ENCODE assay signal across 15 cellular contexts in genomic region chr3:183189641-183190040, GRCh38. TPM values are rescaled to one million over a fixed set of nuclear protein-coding genes. Genes with fewer than 3 reads are reported as not detected.
"Had no signal": no experiment of that assay in that cellular context is flagged by ENCODE, and none has a peak within 500 bp of the region (broad histone marks: within the 10 kb centered on the region; RNA-seq: fewer than 3 reads in every experiment).

No MANE protein-coding gene starts in this region.

- H3K9me3 Mint-ChIP-seq: activated CD8-positive, alpha-beta T cell treated with anti-CD3 and anti-CD28 coated beads for 36 hours; activated naive CD4-positive, alpha-beta T cell treated with anti-CD3 and anti-CD28 coated beads, Interleukin-2, amount 10 ng/mL, durations not matched to agents 7 days and 5 days; brain; naive thymus-derived CD4-positive, alpha-beta T cell had no signal

- H3K27ac ChIP-seq: esophagus squamous epithelium, gastroesophageal sphincter, upper lobe of right lung, VCaP had no signal

- ATAC-seq: activated CD4-positive, CD25-positive, alpha-beta regulatory T cell treated with anti-CD3 and anti-CD28 coated beads, Interleukin-2, amount 50 U/mL, for 24 hours; gastroesophageal sphincter had no signal

- H3K27me3 Mint-ChIP-seq: activated CD4-positive, alpha-beta T cell treated with anti-CD3 and anti-CD28 coated beads, Interleukin-2, amount 10 ng/mL, durations not matched to agents 7 days and 5 days; activated CD8-positive, alpha-beta memory T cell treated with anti-CD3 and anti-CD28 coated beads, Interleukin-2, amount 10 ng/mL, durations not matched to agents 7 days and 5 days; activated CD8-positive, alpha-beta T cell treated with anti-CD3 and anti-CD28 coated beads for 36 hours; activated naive CD4-positive, alpha-beta T cell treated with anti-CD3 and anti-CD28 coated beads, Interleukin-2, amount 10 ng/mL, durations not matched to agents 7 days and 5 days; naive thymus-derived CD4-positive, alpha-beta T cell had no signal

- H3K36me3 ChIP-seq: esophagus squamous epithelium, gastroesophageal sphincter, upper lobe of right lung had no signal

- H3K27me3 ChIP-seq: esophagus squamous epithelium, gastroesophageal sphincter, upper lobe of right lung had no signal

- H3K36me3 Mint-ChIP-seq: activated CD8-positive, alpha-beta memory T cell treated with anti-CD3 and anti-CD28 coated beads, Interleukin-2, amount 10 ng/mL, durations not matched to agents 7 days and 5 days; activated naive CD4-positive, alpha-beta T cell treated with anti-CD3 and anti-CD28 coated beads, Interleukin-2, amount 10 ng/mL, durations not matched to agents 7 days and 5 days had no signal

- H3K4me1 Mint-ChIP-seq: activated naive CD4-positive, alpha-beta T cell treated with anti-CD3 and anti-CD28 coated beads, Interleukin-2, amount 10 ng/mL, durations not matched to agents 7 days and 5 days had no signal

- DNase-seq: esophagus squamous epithelium; left cardiac atrium; stimulated activated naive CD4-positive, alpha-beta T cell; upper lobe of right lung had no signal

- H3K27ac Mint-ChIP-seq: activated CD4-positive, alpha-beta T cell treated with anti-CD3 and anti-CD28 coated beads, Interleukin-2, amount 10 ng/mL, durations not matched to agents 7 days and 5 days; activated CD8-positive, alpha-beta memory T cell treated with anti-CD3 and anti-CD28 coated beads, Interleukin-2, amount 10 ng/mL, durations not matched to agents 7 days and 5 days; activated CD8-positive, alpha-beta T cell treated with anti-CD3 and anti-CD28 coated beads for 36 hours; activated naive CD4-positive, alpha-beta T cell treated with anti-CD3 and anti-CD28 coated beads, Interleukin-2, amount 10 ng/mL, durations not matched to agents 7 days and 5 days; brain; naive thymus-derived CD4-positive, alpha-beta T cell; progenitor cell of endocrine pancreas had no signal

- H3K4me3 Mint-ChIP-seq: activated CD4-positive, alpha-beta T cell treated with anti-CD3 and anti-CD28 coated beads, Interleukin-2, amount 10 ng/mL, durations not matched to agents 7 days and 5 days; activated CD8-positive, alpha-beta memory T cell treated with anti-CD3 and anti-CD28 coated beads, Interleukin-2, amount 10 ng/mL, durations not matched to agents 7 days and 5 days; activated CD8-positive, alpha-beta T cell treated with anti-CD3 and anti-CD28 coated beads for 36 hours; activated naive CD4-positive, alpha-beta T cell treated with anti-CD3 and anti-CD28 coated beads, Interleukin-2, amount 10 ng/mL, durations not matched to agents 7 days and 5 days; brain; naive thymus-derived CD4-positive, alpha-beta T cell had no signal

- H3K4me3 ChIP-seq: esophagus squamous epithelium, gastroesophageal sphincter, upper lobe of right lung had no signal

- H3K9me3 ChIP-seq: esophagus squamous epithelium, gastroesophageal sphincter, upper lobe of right lung had no signal

RNA-seq across cellular contexts. Expression of gene LAMP3, which starts 27.1 kb away (rescaled TPM):
- total RNA-seq: cardiac septum had no signal
